In genomic region chr3:14459384-14459783, GRCh38 we compare ENCODE assay signal across 1 cellular context.
TF ChIP-seq lines count a peak whose summit lies in the region.

No MANE protein-coding gene starts in this region.

TF ChIP-seq in IMR-90, 13 proteins besides CTCF, POLR2A, EP300 and RAD21:
- no peak for TF ChIP-seq USF2 (IDR thresholded peaks at IDR 0.05; ENCODE audit: low read depth, low read length)
- TF ChIP-seq RFX5 (IDR thresholded peaks at IDR 0.05; ENCODE audit: low read depth, low read length), result no peak
- no peak for TF ChIP-seq RCOR1 (IDR thresholded peaks at IDR 0.05; ENCODE audit: insufficient replicate concordance, low read length)
- TF ChIP-seq MXI1 (IDR thresholded peaks at IDR 0.05; ENCODE audit: borderline replicate concordance, low read depth, low read length), result no peak
- TF ChIP-seq MAFK (IDR thresholded peaks at IDR 0.05; ENCODE audit: low read depth, low read length), result no peak
- no peak for TF ChIP-seq CEBPB (IDR thresholded peaks at IDR 0.05; ENCODE audit: low read depth, low read length)
- no peak for TF ChIP-seq SMC3 (IDR thresholded peaks at IDR 0.05; ENCODE audit: low read depth, low read length)
- no peak for TF ChIP-seq MAZ (IDR thresholded peaks at IDR 0.05; ENCODE audit: borderline replicate concordance, low read depth, low read length)
- no peak for TF ChIP-seq ELK1 (IDR thresholded peaks at IDR 0.05; ENCODE audit: borderline replicate concordance, low read depth, low read length)
- no peak for TF ChIP-seq BHLHE40 (IDR thresholded peaks at IDR 0.05; ENCODE audit: low read depth, low read length)
- TF ChIP-seq NFE2L2 (IDR thresholded peaks at IDR 0.05; ENCODE audit: low read depth, low read length), result no peak
- no peak for TF ChIP-seq FOS (IDR thresholded peaks at IDR 0.05; ENCODE audit: low read depth, low read length)
- no peak for TF ChIP-seq CHD1 (IDR thresholded peaks at IDR 0.05; ENCODE audit: low read depth, low read length)
